Comparison of ENCODE assay signal across 15 cellular contexts in genomic region chr1:186819563-186819962, GRCh38. TPM values are rescaled to one million over a fixed set of nuclear protein-coding genes. Genes with fewer than 3 reads are reported as not detected.
DNase-seq lines count a peak whose midpoint lies in the region; ATAC-seq, FAIRE-seq and TF ChIP-seq lines count a peak whose summit lies in the region.
"Had no signal": no experiment of that assay in that cellular context is flagged by ENCODE, and none has a peak within 500 bp of the region (broad histone marks: within the 10 kb centered on the region; RNA-seq: fewer than 3 reads in every experiment).

No MANE protein-coding gene starts in this region.

- H3K36me3 ChIP-seq in muscle layer of duodenum (ENCODE audit: control insufficient read depth in 1 of 2, insufficient read depth in 2 of 2, low read length in 2 of 2) = no peaks in the 10 kb centered on the region
- H3K36me3 ChIP-seq in colonic mucosa = no peaks in the 10 kb centered on the region

- no peak overlapping the region for H3K27ac Mint-ChIP-seq in effector memory CD8-positive, alpha-beta T cell
- H3K27ac Mint-ChIP-seq: activated B cell treated with CpG ODN at 0.5 μM for 24 hours; brain; CD4-positive, alpha-beta memory T cell; GM23338 had no signal

- H3K4me3 ChIP-seq in muscle layer of duodenum (ENCODE audit: low read depth in 1 of 2, low read length in 2 of 2) = no peak overlapping the region
- H3K4me3 ChIP-seq in colonic mucosa = no peak overlapping the region
- H3K4me3 ChIP-seq: GM23338 had no signal

- no peak overlapping the region for H3K4me3 Mint-ChIP-seq in effector memory CD8-positive, alpha-beta T cell
- H3K4me3 Mint-ChIP-seq: activated B cell treated with CpG ODN at 0.5 μM for 24 hours; brain; CD4-positive, alpha-beta memory T cell; GM23338 had no signal

- no peak for DNase-seq in effector memory CD8-positive, alpha-beta T cell
- DNase-seq in RCC 7860 (ENCODE audit: low spot score) (no peak), colonic mucosa (no peak)
- DNase-seq in activated CD4-positive, alpha-beta T cell treated with anti-CD3 and anti-CD28 coated beads for 1 hour = no peak
- DNase-seq: activated B cell treated with CpG ODN at 0.5 μM for 24 hours; CD4-positive, alpha-beta memory T cell; SIG-M5; stimulated activated CD4-positive, alpha-beta T cell treated with anti-CD3 and anti-CD28 coated beads, Interleukin-4, amount 100 ng/mL, for 4 hours had no signal

- no peaks in the 10 kb centered on the region for H3K36me3 Mint-ChIP-seq in effector memory CD8-positive, alpha-beta T cell (ENCODE audit: insufficient read depth)
- H3K36me3 Mint-ChIP-seq: brain; CD4-positive, alpha-beta memory T cell had no signal

- ATAC-seq in GM19025 (IDR thresholded peaks at IDR 0.05; ENCODE audit: low read depth, unreplicated experiment) = peak; percentile 45
- peak; percentile 58 for ATAC-seq in HG02588 (IDR thresholded peaks at IDR 0.05; ENCODE audit: unreplicated experiment)
- ATAC-seq in HG03378 (IDR thresholded peaks at IDR 0.05; ENCODE audit: unreplicated experiment) = peak; percentile 70
- no peak for ATAC-seq in effector memory CD8-positive, alpha-beta T cell (replicated peaks)
- ATAC-seq: GM23338 had no signal

- H3K4me1 Mint-ChIP-seq in effector memory CD8-positive, alpha-beta T cell (ENCODE audit: low read depth in 2 of 2) = no peaks in the 10 kb centered on the region
- H3K4me1 Mint-ChIP-seq: activated B cell treated with CpG ODN at 0.5 μM for 24 hours; brain; CD4-positive, alpha-beta memory T cell; GM23338 had no signal

- H3K9me3 ChIP-seq in muscle layer of duodenum (ENCODE audit: control insufficient read depth in 1 of 2, low read length in 2 of 2) = no peaks in the 10 kb centered on the region
- H3K9me3 ChIP-seq in colonic mucosa = no peaks in the 10 kb centered on the region

- H3K27ac ChIP-seq in muscle layer of duodenum (ENCODE audit: low read length) (peak overlapping the region; percentile 11), colonic mucosa (no peak overlapping the region)

- H3K27me3 Mint-ChIP-seq in effector memory CD8-positive, alpha-beta T cell = no peaks in the 10 kb centered on the region
- H3K27me3 Mint-ChIP-seq: activated B cell treated with CpG ODN at 0.5 μM for 24 hours, brain had no signal

- H3K9ac ChIP-seq in colonic mucosa (ENCODE audit: low read depth in 2 of 2, low read length in 2 of 2) = no peak overlapping the region

- no peaks in the 10 kb centered on the region for H3K27me3 ChIP-seq in muscle layer of duodenum (ENCODE audit: low read depth, low read length)
- H3K27me3 ChIP-seq in colonic mucosa = no peaks in the 10 kb centered on the region

- intact Hi-C loops in colonic mucosa (cut with DNase I) = no loop called here

- H3K4me1 ChIP-seq in muscle layer of duodenum (ENCODE audit: control insufficient read depth in 1 of 2, insufficient read depth in 2 of 2, low read length in 2 of 2) (no peaks in the 10 kb centered on the region), colonic mucosa (no peaks in the 10 kb centered on the region)

- no peak for TF ChIP-seq CTCF in colonic mucosa (IDR thresholded peaks at IDR 0.05)

- peaks cover 5 to 16% of the 10 kb centered on the region in 2 donors for H3K9me3 Mint-ChIP-seq in effector memory CD8-positive, alpha-beta T cell
- H3K9me3 Mint-ChIP-seq: activated B cell treated with CpG ODN at 0.5 μM for 24 hours, brain, GM23338 had no signal

- no peak for FAIRE-seq in RCC 7860 (lab: Jason Lieb, UNC)
- FAIRE-seq: endothelial cell of umbilical vein had no signal

RNA-seq across cellular contexts. Expression of gene PLA2G4A, which starts 9.2 kb away (rescaled TPM):
- total RNA-seq in colonic mucosa = 1 to 10 TPM; 3.1 to 6.3 TPM
- total RNA-seq: activated B cell treated with CpG ODN at 0.5 μM for 24 hours had no signal
